ENCODE assay signal across 19 cellular contexts in the genomic region with DNA sequence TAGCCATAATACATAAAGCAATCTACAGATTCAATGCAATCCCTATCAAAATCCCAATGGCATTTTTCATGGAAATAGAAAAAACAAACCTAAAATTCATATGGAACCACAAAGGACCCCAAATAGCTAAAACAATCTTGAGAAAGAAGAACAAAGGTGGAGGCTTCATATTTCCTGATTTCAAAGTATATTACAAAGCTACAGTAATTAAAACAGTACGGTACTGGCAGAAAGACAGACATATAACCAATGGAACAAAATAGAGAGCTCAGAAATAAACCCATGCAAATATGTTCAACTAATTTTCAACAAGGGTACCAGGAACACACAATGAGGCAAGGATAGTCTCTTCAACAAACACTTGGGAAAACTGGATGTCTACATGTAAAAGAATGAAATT.
DNase-seq lines count a peak whose midpoint lies in the region; ATAC-seq, FAIRE-seq and TF ChIP-seq lines count a peak whose summit lies in the region.
"Had no signal": no experiment of that assay in that cellular context is flagged by ENCODE, and none has a peak within 500 bp of the region (broad histone marks: within the 10 kb centered on the region; RNA-seq: fewer than 3 reads in every experiment).

No MANE protein-coding gene starts in this region.

- H3K4me1 ChIP-seq in A549, result no peaks in the 10 kb centered on the region; the same call in 2 of the 3 replicates
- H3K4me1 ChIP-seq in HCT116 (ENCODE audit: control insufficient read depth in 1 of 2, insufficient read depth in 2 of 2, low read length in 2 of 2), result no peaks in the 10 kb centered on the region
- no peaks in the 10 kb centered on the region for H3K4me1 ChIP-seq in K562 (replicated peaks in 1 of 2; ENCODE audit: control insufficient read depth in 2 of 2, insufficient read depth in 2 of 2, low read length in 2 of 2)
- no peaks in the 10 kb centered on the region for H3K4me1 ChIP-seq in H9 (ENCODE audit: insufficient read depth, low read length)
- H3K4me1 ChIP-seq: BLaER1 had no signal

- TF ChIP-seq EP300 in A549 (IDR thresholded peaks at IDR 0.05) (no peak), K562 (IDR thresholded peaks at IDR 0.05; ENCODE audit: low read length) (no peak)

- H3K9me1 ChIP-seq in K562 (ENCODE audit: control insufficient read depth, insufficient read depth, low read length), result no peaks in the 10 kb centered on the region

- H3K27me3 Mint-ChIP-seq in H9 (ENCODE audit: low read depth), result no peaks in the 10 kb centered on the region
- H3K27me3 Mint-ChIP-seq: CD4-positive, alpha-beta memory T cell; CD4-positive, CD25-positive, alpha-beta regulatory T cell; CD8-positive, alpha-beta memory T cell had no signal

- POLR2A ChIA-PET in A549 (lab: Yijun Ruan, JAX) (no interaction called here), HCT116 (lab: Charles Lee) (no interaction called here), K562 (lab: Yijun Ruan, JAX) (interaction anchor here (0.6 kb wide), 1 partner anchor 10 kb away, joined by 3 read pairs; no protein-coding TSS in a partner anchor)

- in situ Hi-C loops in K562 (cut with MboI), result no loop called here

- H3K27ac Mint-ChIP-seq in H9, result no peak overlapping the region
- H3K27ac Mint-ChIP-seq: CD14-positive monocyte; CD4-positive, CD25-positive, alpha-beta regulatory T cell had no signal

- H3T11ph ChIP-seq in H9 (ENCODE audit: low read length), result no peak overlapping the region

- H3K9me2 ChIP-seq in HCT116 (ENCODE audit: insufficient read depth), result no peaks in the 10 kb centered on the region

- peaks cover 11 to 13% of the 10 kb centered on the region in 2 experiments for H3K9me3 Mint-ChIP-seq in H9

- H3K27me3 ChIP-seq in HCT116 (ENCODE audit: insufficient read depth, low read length) (no peaks in the 10 kb centered on the region), K562 (ENCODE audit: control insufficient read depth in 2 of 2, insufficient read depth in 2 of 2, low read length in 2 of 2) (no peaks in the 10 kb centered on the region), H9 (ENCODE audit: insufficient read depth, low read length) (no peaks in the 10 kb centered on the region)
- H3K27me3 ChIP-seq: BE2C, BLaER1 had no signal

- H2AK5ac ChIP-seq in H9 (ENCODE audit: insufficient read length, low read length), result no peak overlapping the region

- no peak for TF ChIP-seq POLR2A in A549 (IDR thresholded peaks at IDR 0.05; ENCODE audit: low read length)
- TF ChIP-seq POLR2A in HCT116 (IDR thresholded peaks at IDR 0.05; ENCODE audit: borderline replicate concordance, extremely low read depth, insufficient read depth, insufficient read length), result no peak
- no peak for TF ChIP-seq POLR2A in K562 (conservative IDR thresholded peaks at IDR 0.05)

- intact Hi-C loops in HCT116 (cut with micrococcal nuclease), result no loop called here
- intact Hi-C loops in K562 (cut with micrococcal nuclease), result no loop called here
- intact Hi-C loops in sciatic nerve (cut with DNase I), result no loop called here

- H3K4me3 ChIP-seq in A549 (no peak overlapping the region), HCT116 (replicated peaks in 1 of 2; ENCODE audit: low read depth in 1 of 2, low read length in 2 of 2) (no peak overlapping the region), K562 (no peak overlapping the region)
- H3K4me3 ChIP-seq: BLaER1 had no signal

- H3K36me3 ChIP-seq in HCT116 (ENCODE audit: control insufficient read depth in 1 of 2, insufficient read depth in 2 of 2, low read length in 2 of 2), result no peaks in the 10 kb centered on the region
- peaks cover 3% of the 10 kb centered on the region; the same call in 1 of the 3 replicates for H3K36me3 ChIP-seq in K562 (ENCODE audit: control insufficient read depth, insufficient read depth, low read length)
- H3K36me3 ChIP-seq: BE2C had no signal

- H3K27ac ChIP-seq in A549 (no peak overlapping the region), HCT116 (ENCODE audit: low read depth, low read length) (no peak overlapping the region), K562 (ENCODE audit: extremely low read depth, low read depth, low read length) (no peak overlapping the region), H9 (ENCODE audit: insufficient read length, low read depth, low read length) (no peak overlapping the region)
- H3K27ac ChIP-seq: 22Rv1, BLaER1 had no signal

- H3K9me3 ChIP-seq in A549 (peaks cover 11% of the 10 kb centered on the region; the same call in 1 of the 3 replicates), HCT116 (ENCODE audit: control insufficient read depth in 1 of 2, insufficient read depth in 1 of 2, low read depth in 1 of 2, low read length in 2 of 2) (no peaks in the 10 kb centered on the region), K562 (replicated peaks; ENCODE audit: control insufficient read depth, insufficient read depth, low read depth, low read length) (no peaks in the 10 kb centered on the region; the same call in 1 of the 2 replicates), H9 (ENCODE audit: control insufficient read depth, low read depth, low read length) (no peaks in the 10 kb centered on the region)

- H3K23me2 ChIP-seq in H9 (ENCODE audit: insufficient read length, low read depth, low read length, poor library complexity, severe bottlenecking), result no peaks in the 10 kb centered on the region

- H2BK120ac ChIP-seq in H9 (ENCODE audit: low read depth, low read length, poor library complexity, severe bottlenecking), result no peak overlapping the region

- H2BK12ac ChIP-seq in H9 (ENCODE audit: insufficient read length, low read depth, low read length), result no peak overlapping the region

- H3K79me2 ChIP-seq in HCT116 (ENCODE audit: insufficient read depth, low read length), result no peaks in the 10 kb centered on the region
- H3K79me2 ChIP-seq in K562 (ENCODE audit: control insufficient read depth, insufficient read depth, low read length), result no peaks in the 10 kb centered on the region
- H3K79me2 ChIP-seq in H9 (ENCODE audit: insufficient read depth, low read length), result no peaks in the 10 kb centered on the region

- WGBS in A549 (ENCODE audit: missing lambda C conversion rate), result 98% methylated on average over 1 of the region's 1 CpG
- WGBS in K562 (ENCODE audit: insufficient coverage, low coverage, missing lambda C conversion rate), result 100% methylated on average over 1 of the region's 1 CpG
- WGBS in H9 (ENCODE audit: extremely low coverage, insufficient read length, low lambda C conversion rate), result no CpG with 5 or more reads among the region's 1 CpG

- H3K4me1 Mint-ChIP-seq in H9, result peaks cover 8 to 11% of the 10 kb centered on the region in 2 experiments; a peak in 3 of 4 replicates

- RAD21 ChIA-PET in HCT116 (lab: Charles Lee; ENCODE audit: low non-redundant PET in 1 of 2, low total read pairs in 2 of 2, uncharacterized antibody in 2 of 2, unreplicated experiment in 2 of 2), result no interaction called here

- H4K5ac ChIP-seq in H9 (ENCODE audit: insufficient read length, low read depth, low read length), result no peak overlapping the region

- CTCF ChIA-PET in A549 (lab: Yijun Ruan, JAX) (no interaction called here), HCT116 (lab: Charles Lee) (no interaction called here), K562 (lab: Yijun Ruan, JAX; ENCODE audit: low intra/inter-chr PET ratio) (no interaction called here)

- no peak for FAIRE-seq in A549 (lab: Jason Lieb, UNC)
- FAIRE-seq in K562 (lab: Jason Lieb, UNC), result no peak
- FAIRE-seq: G401.6, GM12891 had no signal

- TF ChIP-seq RAD21 in A549 (conservative IDR thresholded peaks at IDR 0.05 in 1 of 2, IDR thresholded peaks at IDR 0.05 in 1 of 2), result no peak
- TF ChIP-seq RAD21 in HCT116 (IDR thresholded peaks at IDR 0.05; ENCODE audit: low read depth), result no peak
- no peak for TF ChIP-seq RAD21 in K562 (CRISPR knock-in tag; conservative IDR thresholded peaks at IDR 0.05 in 1 of 2, IDR thresholded peaks at IDR 0.05 in 1 of 2)

- H3K79me1 ChIP-seq in H9 (ENCODE audit: insufficient read depth, low read depth, low read length, poor library complexity, severe bottlenecking), result no peaks in the 10 kb centered on the region

- ATAC-seq in A549 (no peak), HCT116 (no peak), K562 (no peak), sciatic nerve (no peak)

- DNase-seq in A549 (ENCODE audit: low read depth in 1 of 2, low spot score in 1 of 2), result no peak
- no peak for DNase-seq in HCT116 (ENCODE audit: low read depth, low spot score)
- DNase-seq in K562 (ENCODE audit: extremely low read depth in 1 of 4, low spot score in 3 of 4), result no peak
- DNase-seq in sciatic nerve (ENCODE audit: low spot score), result no peak
- no peak for DNase-seq in H9
- DNase-seq: ACHN; BE2C; C1 segment of cervical spinal cord; CD4-positive, alpha-beta memory T cell; CD4-positive, CD25-positive, alpha-beta regulatory T cell; CD8-positive, alpha-beta memory T cell; COR-L47; DMS79 treated with DMSO at 0.1 percent for 48 hours; GF-D8 had no signal

- H3K14ac ChIP-seq in H9 (ENCODE audit: insufficient read depth, low read length), result no peak overlapping the region

- no peak overlapping the region for H2BK20ac ChIP-seq in H9 (ENCODE audit: low read depth, low read length, poor library complexity, severe bottlenecking)

- peaks cover 10 to 15% (median 11%) of the 10 kb centered on the region in 3 experiments for H3K36me3 Mint-ChIP-seq in H9 (ENCODE audit: insufficient read depth in 1 of 3, low read depth in 3 of 3)

- H3K9ac ChIP-seq in HCT116 (ENCODE audit: low read length), result no peak overlapping the region
- no peak overlapping the region for H3K9ac ChIP-seq in K562 (ENCODE audit: insufficient read depth in 1 of 2, low read depth in 2 of 2, low read length in 2 of 2)
- H3K9ac ChIP-seq in H9 (ENCODE audit: extremely low read depth, insufficient read length, low read length), result no peak overlapping the region
- H3K9ac ChIP-seq: BLaER1 had no signal

- no peak overlapping the region for H2BK15ac ChIP-seq in H9 (ENCODE audit: low read depth, low read length)

- no peak overlapping the region for H4K8ac ChIP-seq in H9 (replicated peaks; ENCODE audit: insufficient read length, low read depth, low read length)

- H2BK5ac ChIP-seq in H9 (ENCODE audit: insufficient read length, low read length), result no peak overlapping the region

- no peak overlapping the region for H3K4me3 Mint-ChIP-seq in H9
- H3K4me3 Mint-ChIP-seq: CD14-positive monocyte; CD4-positive, alpha-beta memory T cell; CD4-positive, CD25-positive, alpha-beta regulatory T cell; CD8-positive, alpha-beta memory T cell had no signal

- no peak overlapping the region for H3K18ac ChIP-seq in H9 (ENCODE audit: insufficient read length, low read depth, low read length)

- H3K4me2 ChIP-seq in A549 (no peak overlapping the region), HCT116 (ENCODE audit: low read length) (no peak overlapping the region), K562 (ENCODE audit: insufficient read depth, low read length) (no peak overlapping the region), H9 (ENCODE audit: insufficient read depth, insufficient read length, low read length) (no peak overlapping the region)
- H3K4me2 ChIP-seq: BLaER1 had no signal

- no peak overlapping the region for H3K4ac ChIP-seq in H9 (ENCODE audit: low read depth, low read length)

- H4K20me1 ChIP-seq in HCT116 (ENCODE audit: insufficient read depth) (no peaks in the 10 kb centered on the region), K562 (replicated peaks; ENCODE audit: control insufficient read depth, insufficient read depth, low read length) (no peaks in the 10 kb centered on the region), H9 (ENCODE audit: control insufficient read depth, insufficient read depth, insufficient read length) (no peaks in the 10 kb centered on the region)
- H4K20me1 ChIP-seq: BLaER1 had no signal

- no peak overlapping the region for H3K56ac ChIP-seq in H9 (ENCODE audit: insufficient read length, low read depth, low read length)

- H2AFZ ChIP-seq in HCT116 (ENCODE audit: low read depth, low read length, poor library complexity, severe bottlenecking) (no peak overlapping the region), K562 (ENCODE audit: low read depth, low read length) (no peak overlapping the region), H9 (ENCODE audit: low read length) (no peak overlapping the region)

- BruUV-seq in HCT116 (replicated peaks; lab: Mats Ljungman, UMichigan), result no TSS peak
- BruUV-seq in K562 (replicated peaks; lab: Mats Ljungman, UMichigan), result no TSS peak

- H4K91ac ChIP-seq in H9 (ENCODE audit: insufficient read length, low read depth, low read length), result no peak overlapping the region

- TF ChIP-seq CTCF in A549 (IDR thresholded peaks at IDR 0.05) (no peak), HCT116 (IDR thresholded peaks at IDR 0.05 in 2 of 3, conservative IDR thresholded peaks at IDR 0.05 in 1 of 3; ENCODE audit: borderline replicate concordance in 1 of 3, insufficient read depth in 1 of 3, low read depth in 2 of 3, low read length in 2 of 3) (no peak), K562 (IDR thresholded peaks at IDR 0.05 in 2 of 3, conservative IDR thresholded peaks at IDR 0.05 in 1 of 3; ENCODE audit: insufficient read depth in 2 of 3, low read depth in 1 of 3, low read length in 3 of 3) (no peak), H9 (conservative IDR thresholded peaks at IDR 0.05) (no peak)

- no peak overlapping the region for H3K23ac ChIP-seq in H9 (ENCODE audit: insufficient read length, low read depth, low read length)
